In genomic region chr7:20447021-20447420, GRCh38 we compare ENCODE assay signal across 15 cellular contexts.
DNase-seq lines count a peak whose midpoint lies in the region; ATAC-seq and TF ChIP-seq lines count a peak whose summit lies in the region.
"Had no signal": no experiment of that assay in that cellular context is flagged by ENCODE, and none has a peak within 500 bp of the region (broad histone marks: within the 10 kb centered on the region; RNA-seq: fewer than 3 reads in every experiment).

No MANE protein-coding gene starts in this region.

- H3K4me3 Mint-ChIP-seq in activated T-helper 1 cell treated with anti-CD3 and anti-CD28 coated beads, Interleukin-12 subunit alpha, Interleukin-12 subunit beta, Interleukin-2, Interleukin-4 antibody, amounts not matched to agents 30 ng/mL and 10 ng/mL and 1 ng/mL, durations not matched to agents 14 hours and 24 hours and 36 hours, result no peak overlapping the region
- no peak overlapping the region for H3K4me3 Mint-ChIP-seq in type B pancreatic cell

- peak; percentile 50 for ATAC-seq in GM18499 (IDR thresholded peaks at IDR 0.05; ENCODE audit: insufficient read depth, unreplicated experiment)
- peak; percentile 82 for ATAC-seq in GM19397 (IDR thresholded peaks at IDR 0.05; ENCODE audit: unreplicated experiment)
- peak; percentile 80 for ATAC-seq in HG02763 (IDR thresholded peaks at IDR 0.05; ENCODE audit: unreplicated experiment)
- ATAC-seq in HG03378 (IDR thresholded peaks at IDR 0.05; ENCODE audit: unreplicated experiment), result peak; percentile 81
- ATAC-seq: heart right ventricle, K562, left ventricle myocardium superior had no signal

- intact Hi-C loops in activated T-helper 1 cell treated with anti-CD3 and anti-CD28 coated beads, Interleukin-12 subunit alpha, Interleukin-12 subunit beta, Interleukin-2, Interleukin-4 antibody, amounts not matched to agents 30 ng/mL and 10 ng/mL and 1 ng/mL, durations not matched to agents 14 hours and 24 hours and 36 hours (cut with micrococcal nuclease), result no loop called here
- intact Hi-C loops in colonic mucosa (cut with DNase I), result no loop called here

- H3K27ac ChIP-seq in colonic mucosa, result no peak overlapping the region
- H3K27ac ChIP-seq: heart right ventricle had no signal

- no peaks in the 10 kb centered on the region for H3K36me3 ChIP-seq in colonic mucosa
- H3K36me3 ChIP-seq: heart right ventricle had no signal

- H3K27me3 Mint-ChIP-seq in activated T-helper 1 cell treated with anti-CD3 and anti-CD28 coated beads, Interleukin-12 subunit alpha, Interleukin-12 subunit beta, Interleukin-2, Interleukin-4 antibody, amounts not matched to agents 30 ng/mL and 10 ng/mL and 1 ng/mL, durations not matched to agents 14 hours and 24 hours and 36 hours (ENCODE audit: insufficient read depth), result peaks cover 4% of the 10 kb centered on the region
- no peaks in the 10 kb centered on the region for H3K27me3 Mint-ChIP-seq in type B pancreatic cell

- no peaks in the 10 kb centered on the region for H3K4me1 Mint-ChIP-seq in activated T-helper 1 cell treated with anti-CD3 and anti-CD28 coated beads, Interleukin-12 subunit alpha, Interleukin-12 subunit beta, Interleukin-2, Interleukin-4 antibody, amounts not matched to agents 30 ng/mL and 10 ng/mL and 1 ng/mL, durations not matched to agents 14 hours and 24 hours and 36 hours (ENCODE audit: low read depth)
- no peaks in the 10 kb centered on the region for H3K4me1 Mint-ChIP-seq in type B pancreatic cell (ENCODE audit: unreplicated experiment)

- no peak overlapping the region for H3K4me3 ChIP-seq in colonic mucosa
- H3K4me3 ChIP-seq: heart right ventricle, K562 had no signal

- no peaks in the 10 kb centered on the region for H3K9me3 Mint-ChIP-seq in activated T-helper 1 cell treated with anti-CD3 and anti-CD28 coated beads, Interleukin-12 subunit alpha, Interleukin-12 subunit beta, Interleukin-2, Interleukin-4 antibody, amounts not matched to agents 30 ng/mL and 10 ng/mL and 1 ng/mL, durations not matched to agents 14 hours and 24 hours and 36 hours
- H3K9me3 Mint-ChIP-seq in type B pancreatic cell, result peaks cover 5% of the 10 kb centered on the region

- DNase-seq in activated T-helper 1 cell treated with anti-CD3 and anti-CD28 coated beads, Interleukin-12 subunit alpha, Interleukin-12 subunit beta, Interleukin-2, Interleukin-4 antibody, amounts not matched to agents 30 ng/mL and 10 ng/mL and 1 ng/mL, durations not matched to agents 14 hours and 24 hours and 36 hours (ENCODE audit: low spot score), result no peak
- DNase-seq in colonic mucosa, result no peak
- DNase-seq in type B pancreatic cell (ENCODE audit: extremely low spot score, unreplicated experiment), result no peak
- no peak for DNase-seq in LoVo (ENCODE audit: low spot score)
- DNase-seq: activated naive CD4-positive, alpha-beta T cell treated with Interleukin-2 at 50 U/mL for 16 hours; HCEC 1CT; heart right ventricle; left ventricle myocardium superior; small intestine; trophoblast cell had no signal

- no peak overlapping the region for H3K27ac Mint-ChIP-seq in activated T-helper 1 cell treated with anti-CD3 and anti-CD28 coated beads, Interleukin-12 subunit alpha, Interleukin-12 subunit beta, Interleukin-2, Interleukin-4 antibody, amounts not matched to agents 30 ng/mL and 10 ng/mL and 1 ng/mL, durations not matched to agents 14 hours and 24 hours and 36 hours
- no peak overlapping the region for H3K27ac Mint-ChIP-seq in type B pancreatic cell

- H3K9ac ChIP-seq in colonic mucosa (ENCODE audit: low read depth in 2 of 2, low read length in 2 of 2), result no peak overlapping the region

- H3K27me3 ChIP-seq in colonic mucosa, result no peaks in the 10 kb centered on the region
- H3K27me3 ChIP-seq: heart right ventricle had no signal

- H3K4me1 ChIP-seq in colonic mucosa, result no peaks in the 10 kb centered on the region

- no peaks in the 10 kb centered on the region for H3K36me3 Mint-ChIP-seq in activated T-helper 1 cell treated with anti-CD3 and anti-CD28 coated beads, Interleukin-12 subunit alpha, Interleukin-12 subunit beta, Interleukin-2, Interleukin-4 antibody, amounts not matched to agents 30 ng/mL and 10 ng/mL and 1 ng/mL, durations not matched to agents 14 hours and 24 hours and 36 hours (ENCODE audit: low read depth)
- H3K36me3 Mint-ChIP-seq in type B pancreatic cell, result no peaks in the 10 kb centered on the region

- TF ChIP-seq CTCF in colonic mucosa (IDR thresholded peaks at IDR 0.05) (no peak), type B pancreatic cell (conservative IDR thresholded peaks at IDR 0.05) (no peak)

- H3K9me3 ChIP-seq in colonic mucosa, result no peaks in the 10 kb centered on the region
